ENCODE assay signal across 8 cellular contexts in genomic region chr12:75482636-75483035, GRCh38. TPM values are rescaled to one million over a fixed set of nuclear protein-coding genes. Genes with fewer than 3 reads are reported as not detected.
A peak's percentile ranks its signal among the peaks of the same experiment; 100 is the strongest.
DNase-seq lines count a peak whose midpoint lies in the region; ATAC-seq and TF ChIP-seq lines count a peak whose summit lies in the region.

No MANE protein-coding gene starts in this region.

- intact Hi-C loops in CD4-positive, alpha-beta memory T cell (cut with micrococcal nuclease) = no loop called here
- intact Hi-C loops in activated T-helper 1 cell treated with anti-CD3 and anti-CD28 coated beads, Interleukin-12 subunit alpha, Interleukin-12 subunit beta, Interleukin-2, Interleukin-4 antibody, amounts not matched to agents 30 ng/mL and 10 ng/mL and 1 ng/mL, durations not matched to agents 14 hours and 24 hours and 36 hours (cut with micrococcal nuclease) = loop anchor here (10.0 kb wide), 2 partner anchors 792 to 1582 kb away; partner anchors contain the start of gene E2F7

- H3K36me3 ChIP-seq in CD4-positive, alpha-beta memory T cell (ENCODE audit: insufficient read depth, low read length) = peaks cover 6% of the 10 kb centered on the region

- peak overlapping the region; percentile 74 to 84 for H3K4me3 ChIP-seq in CD4-positive, alpha-beta memory T cell (ENCODE audit: low read length in 2 of 2)

- H3K4me1 Mint-ChIP-seq in CD4-positive, alpha-beta memory T cell = peaks cover 66 to 84% (median 76%) of the 10 kb centered on the region in 4 donors
- H3K4me1 Mint-ChIP-seq in activated T-helper 1 cell treated with anti-CD3 and anti-CD28 coated beads, Interleukin-12 subunit alpha, Interleukin-12 subunit beta, Interleukin-2, Interleukin-4 antibody, amounts not matched to agents 30 ng/mL and 10 ng/mL and 1 ng/mL, durations not matched to agents 14 hours and 24 hours and 36 hours (ENCODE audit: low read depth) = peaks cover 74% of the 10 kb centered on the region

- peaks cover 39 to 48% of the 10 kb centered on the region in 2 donors for H3K36me3 Mint-ChIP-seq in CD4-positive, alpha-beta memory T cell
- H3K36me3 Mint-ChIP-seq in activated T-helper 1 cell treated with anti-CD3 and anti-CD28 coated beads, Interleukin-12 subunit alpha, Interleukin-12 subunit beta, Interleukin-2, Interleukin-4 antibody, amounts not matched to agents 30 ng/mL and 10 ng/mL and 1 ng/mL, durations not matched to agents 14 hours and 24 hours and 36 hours (ENCODE audit: low read depth) = peaks cover 15% of the 10 kb centered on the region

- peak; percentile 20 for ATAC-seq in GM21423 (IDR thresholded peaks at IDR 0.05; ENCODE audit: unreplicated experiment)
- no peak for ATAC-seq in GM21737 (IDR thresholded peaks at IDR 0.05; ENCODE audit: unreplicated experiment)
- ATAC-seq in HG02981 (IDR thresholded peaks at IDR 0.05; ENCODE audit: unreplicated experiment) = no peak

- peak overlapping the region; percentile 92 to 99 (median 97) for H3K4me3 Mint-ChIP-seq in CD4-positive, alpha-beta memory T cell
- peak overlapping the region; percentile 89 for H3K4me3 Mint-ChIP-seq in activated T-helper 1 cell treated with anti-CD3 and anti-CD28 coated beads, Interleukin-12 subunit alpha, Interleukin-12 subunit beta, Interleukin-2, Interleukin-4 antibody, amounts not matched to agents 30 ng/mL and 10 ng/mL and 1 ng/mL, durations not matched to agents 14 hours and 24 hours and 36 hours

- H3K27ac ChIP-seq in CD4-positive, alpha-beta memory T cell (ENCODE audit: low read depth, low read length) = peak overlapping the region; percentile 72

- H3K4me1 ChIP-seq in CD4-positive, alpha-beta memory T cell (ENCODE audit: insufficient read depth, low read length) = peaks cover 82% of the 10 kb centered on the region

- CTCF ChIA-PET in CD4-positive, alpha-beta memory T cell (lab: Charles Lee; ENCODE audit: partially characterized antibody) = interaction anchor here (0.9 to 11.2 kb wide), 14 partner anchors 12 to 555 kb away, joined by 3 to 158 read pairs (median 29); partner anchors contain the start of genes GLIPR1L1, GLIPR1L2, KRR1 and PHLDA1

- H3K9me3 ChIP-seq in CD4-positive, alpha-beta memory T cell (ENCODE audit: control insufficient read depth in 1 of 2, low read length in 2 of 2) = no peaks in the 10 kb centered on the region

- POLR2A ChIA-PET in CD4-positive, alpha-beta memory T cell (lab: Charles Lee; ENCODE audit: partially characterized antibody) = interaction anchor here (1.1 to 14.1 kb wide), 11 partner anchors 13 to 602 kb away, joined by 3 to 204 read pairs (median 11); partner anchors contain the start of genes GLIPR1L2, KRR1, NAP1L1 and PHLDA1

- no peaks in the 10 kb centered on the region for H3K27me3 ChIP-seq in CD4-positive, alpha-beta memory T cell (ENCODE audit: insufficient read depth, low read length)

- peak; percentile 48 to 68 (median 64) for DNase-seq in CD4-positive, alpha-beta memory T cell
- no peak for DNase-seq in activated T-helper 1 cell treated with anti-CD3 and anti-CD28 coated beads, Interleukin-12 subunit alpha, Interleukin-12 subunit beta, Interleukin-2, Interleukin-4 antibody, amounts not matched to agents 30 ng/mL and 10 ng/mL and 1 ng/mL, durations not matched to agents 14 hours and 24 hours and 36 hours (ENCODE audit: low spot score)
- DNase-seq in myocyte (ENCODE audit: low read depth) (peak; percentile 9), GM20000 (ENCODE audit: low spot score) (no peak), NCI-H2196 (lab: John Stamatoyannopoulos, UW; ENCODE audit: unreplicated experiment) (no peak)

- peaks cover 0 to 2% of the 10 kb centered on the region in 2 donors for H3K27me3 Mint-ChIP-seq in CD4-positive, alpha-beta memory T cell
- H3K27me3 Mint-ChIP-seq in activated T-helper 1 cell treated with anti-CD3 and anti-CD28 coated beads, Interleukin-12 subunit alpha, Interleukin-12 subunit beta, Interleukin-2, Interleukin-4 antibody, amounts not matched to agents 30 ng/mL and 10 ng/mL and 1 ng/mL, durations not matched to agents 14 hours and 24 hours and 36 hours (ENCODE audit: insufficient read depth) = no peaks in the 10 kb centered on the region

- peak overlapping the region; percentile 98 to 100 (median 99) for H3K27ac Mint-ChIP-seq in CD4-positive, alpha-beta memory T cell
- H3K27ac Mint-ChIP-seq in activated T-helper 1 cell treated with anti-CD3 and anti-CD28 coated beads, Interleukin-12 subunit alpha, Interleukin-12 subunit beta, Interleukin-2, Interleukin-4 antibody, amounts not matched to agents 30 ng/mL and 10 ng/mL and 1 ng/mL, durations not matched to agents 14 hours and 24 hours and 36 hours = peak overlapping the region; percentile 6

- no peak for TF ChIP-seq CTCF in GM20000 (IDR thresholded peaks at IDR 0.05; ENCODE audit: extremely low read depth, missing control alignments)

- peaks cover 0 to 2% (median 0%) of the 10 kb centered on the region in 8 donors for H3K9me3 Mint-ChIP-seq in CD4-positive, alpha-beta memory T cell
- H3K9me3 Mint-ChIP-seq in activated T-helper 1 cell treated with anti-CD3 and anti-CD28 coated beads, Interleukin-12 subunit alpha, Interleukin-12 subunit beta, Interleukin-2, Interleukin-4 antibody, amounts not matched to agents 30 ng/mL and 10 ng/mL and 1 ng/mL, durations not matched to agents 14 hours and 24 hours and 36 hours = no peaks in the 10 kb centered on the region

RNA-seq across cellular contexts. Expression of gene GLIPR1, which starts 2.1 kb away (rescaled TPM):
- total RNA-seq in CD4-positive, alpha-beta memory T cell = 10 to 100 TPM; 96.1 to 99.8 TPM
- 100 to 1,000 TPM; 159 to 222 TPM for polyA plus RNA-seq in CD4-positive, alpha-beta memory T cell
- total RNA-seq in activated T-helper 1 cell treated with anti-CD3 and anti-CD28 coated beads, Interleukin-12 subunit alpha, Interleukin-12 subunit beta, Interleukin-2, Interleukin-4 antibody, amounts not matched to agents 30 ng/mL and 10 ng/mL and 1 ng/mL, durations not matched to agents 14 hours and 24 hours and 36 hours = 7.3 and 7.6 TPM in 2 replicates
- 15.9 and 20.7 TPM in 2 replicates for total RNA-seq in myocyte
- 35.3 TPM for polyA plus RNA-seq in myocyte (2012)

RNA-seq across cellular contexts. Expression of gene KRR1, which starts 28.8 kb away (rescaled TPM):
- total RNA-seq in CD4-positive, alpha-beta memory T cell = 10 to 100 TPM; 60.7 to 65.0 TPM
- polyA plus RNA-seq in CD4-positive, alpha-beta memory T cell = 10 to 100 TPM; 51.2 to 66.1 TPM
- 130 and 137 TPM in 2 replicates for total RNA-seq in activated T-helper 1 cell treated with anti-CD3 and anti-CD28 coated beads, Interleukin-12 subunit alpha, Interleukin-12 subunit beta, Interleukin-2, Interleukin-4 antibody, amounts not matched to agents 30 ng/mL and 10 ng/mL and 1 ng/mL, durations not matched to agents 14 hours and 24 hours and 36 hours
- total RNA-seq in myocyte = 35.6 and 44.3 TPM in 2 replicates
- polyA plus RNA-seq in myocyte (2012) = 16.8 TPM

Comparison
In these comparisons a context has a peak if more than half of its experiments do, and no peak if none do; other contexts are left out.
1. DNase-seq: peak in CD4-positive, alpha-beta memory T cell (5 of 5) and myocyte (single experiment); none in activated T-helper 1 cell treated with anti-CD3 and anti-CD28 coated beads, Interleukin-12 subunit alpha, Interleukin-12 subunit beta, Interleukin-2, Interleukin-4 antibody, amounts not matched to agents 30 ng/mL and 10 ng/mL and 1 ng/mL, durations not matched to agents 14 hours and 24 hours and 36 hours (single experiment), GM20000 (single experiment) and NCI-H2196 (single experiment).